Comparison of ENCODE assay signal across 7 cellular contexts in the genomic region with DNA sequence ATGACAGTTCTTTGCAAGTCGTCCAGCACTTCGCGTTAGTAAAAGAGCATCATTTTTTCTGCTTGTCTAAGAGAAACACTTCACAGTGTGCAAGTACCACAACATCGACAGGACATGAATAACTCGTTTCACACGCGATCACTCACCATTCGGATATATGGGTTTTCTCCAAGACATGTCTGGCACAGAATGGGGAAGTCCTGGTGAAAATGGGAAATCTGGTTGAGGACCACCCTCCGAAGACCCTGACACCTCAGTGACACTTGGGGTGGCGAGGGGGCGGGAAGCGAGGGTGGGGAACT. TPM values are rescaled to one million over a fixed set of nuclear protein-coding genes. Genes with fewer than 3 reads are reported as not detected.
DNase-seq lines count a peak whose midpoint lies in the region; ATAC-seq and TF ChIP-seq lines count a peak whose summit lies in the region.

No MANE protein-coding gene starts in this region.

- H3K27ac ChIP-seq in MM.1S (ENCODE audit: low read length), result peak overlapping the region; percentile 76; the same call in 1 of the 2 replicates
- peak overlapping the region; percentile 75 for H3K27ac ChIP-seq in smooth muscle cell (ENCODE audit: low read depth)

- H3K79me2 ChIP-seq in MM.1S (ENCODE audit: low read length) (peaks cover 32% of the 10 kb centered on the region), smooth muscle cell (ENCODE audit: low read depth) (peaks cover 30% of the 10 kb centered on the region)

- no peaks in the 10 kb centered on the region for H3K9me2 ChIP-seq in MM.1S (replicated peaks; ENCODE audit: insufficient read depth, low read length)

- WGBS in smooth muscle cell (ENCODE audit: low lambda C conversion rate), result 3% methylated on average over 12 of the region's 12 CpGs

- H3K4me2 ChIP-seq in MM.1S (ENCODE audit: low read depth, low read length) (peak overlapping the region; percentile 80), smooth muscle cell (peak overlapping the region; percentile 91)

- H3K4me1 ChIP-seq in MM.1S (ENCODE audit: low read length), result peaks cover 17% of the 10 kb centered on the region
- H3K4me1 ChIP-seq in smooth muscle cell (ENCODE audit: low read depth), result peaks cover 12% of the 10 kb centered on the region

- no peaks in the 10 kb centered on the region for H3K27me3 ChIP-seq in MM.1S (replicated peaks; ENCODE audit: insufficient read depth, low read length)
- H3K27me3 ChIP-seq in smooth muscle cell (ENCODE audit: low read depth), result no peaks in the 10 kb centered on the region

- H3K4me3 ChIP-seq in MM.1S (ENCODE audit: low read length), result peak overlapping the region; percentile 99
- peak overlapping the region; percentile 85 for H3K4me3 ChIP-seq in smooth muscle cell

- 0 out of 2 replicates have a peak, but pooled peaks cover 3% of the 10 kb centered on the region for H4K20me1 ChIP-seq in MM.1S (ENCODE audit: insufficient read depth, low read length)
- peaks cover 14% of the 10 kb centered on the region for H4K20me1 ChIP-seq in smooth muscle cell (ENCODE audit: low read depth)

- H2AFZ ChIP-seq in MM.1S (ENCODE audit: low read length) (peak overlapping the region; percentile 98), smooth muscle cell (ENCODE audit: low read depth) (peak overlapping the region; percentile 71)

- no peaks in the 10 kb centered on the region for H3K9me3 ChIP-seq in MM.1S (replicated peaks; ENCODE audit: insufficient read depth, low read length)
- H3K9me3 ChIP-seq in smooth muscle cell (replicated peaks; ENCODE audit: low read depth), result no peaks in the 10 kb centered on the region

- peak overlapping the region; percentile 98 for H3K9ac ChIP-seq in MM.1S (ENCODE audit: low read length)
- peak overlapping the region; percentile 85 for H3K9ac ChIP-seq in smooth muscle cell (ENCODE audit: low read depth)

- no peak for TF ChIP-seq CTCF in MM.1S (IDR thresholded peaks at IDR 0.05; ENCODE audit: low read length)
- TF ChIP-seq CTCF in smooth muscle cell (IDR thresholded peaks at IDR 0.05; ENCODE audit: borderline replicate concordance, insufficient read depth, poor library complexity, severe bottlenecking), result no peak
- no peak for TF ChIP-seq CTCF in omental fat pad (IDR thresholded peaks at IDR 0.05)

- H3F3A ChIP-seq in MM.1S (ENCODE audit: insufficient read depth, low read length), result peaks cover 11% of the 10 kb centered on the region
- no peaks in the 10 kb centered on the region for H3F3A ChIP-seq in smooth muscle cell (ENCODE audit: low read depth)

- H3K36me3 ChIP-seq in MM.1S (replicated peaks; ENCODE audit: insufficient read depth, low read length) (peaks cover 9% of the 10 kb centered on the region; the same call in 1 of the 2 replicates), smooth muscle cell (ENCODE audit: low read depth) (peaks cover 30% of the 10 kb centered on the region)

- ATAC-seq in GM19395 (IDR thresholded peaks at IDR 0.05; ENCODE audit: unreplicated experiment) (peak; percentile 8), omental fat pad (ENCODE audit: low FRiP score) (no peak)

- peak; percentile 11 for DNase-seq in MM.1S
- peak; percentile 1 for DNase-seq in fibroblast of gingiva (ENCODE audit: low read depth)
- DNase-seq in smooth muscle cell (lab: John Stamatoyannopoulos, UW; ENCODE audit: unreplicated experiment), result no peak
- no peak for DNase-seq in omental fat pad (ENCODE audit: low spot score)
- DNase-seq in NCI-H1436 treated with DMSO at 0.1 percent for 48 hours (lab: John Stamatoyannopoulos, UW), result no peak
- DNase-seq in activated CD4-positive, alpha-beta T cell treated with anti-CD3 and anti-CD28 coated beads for 1 hour, result no peak

RNA-seq across cellular contexts. Expression of a gene that starts 0.6 kb away (rescaled TPM):
- total RNA-seq in smooth muscle cell, result 64.0 and 66.6 TPM in 2 replicates
- polyA plus RNA-seq in smooth muscle cell, result 48.6 and 62.9 TPM in 2 replicates
- 10 to 100 TPM; 38.3 to 42.0 (median 40.5) TPM for total RNA-seq in omental fat pad

RNA-seq across cellular contexts. Expression of a gene that starts 39.2 kb away (rescaled TPM):
- total RNA-seq in smooth muscle cell, result 6.4 and 8.2 TPM in 2 replicates
- 7.9 and 12.2 TPM in 2 replicates for polyA plus RNA-seq in smooth muscle cell
- 1 to 10 TPM in 1 of 4 donors, under 1 TPM in 2, not detected in 1; 0.28 to 1.7 (median 0.56) TPM for total RNA-seq in omental fat pad

RNA-seq across cellular contexts. Expression of a gene that starts 58.6 kb away (rescaled TPM):
- total RNA-seq in smooth muscle cell, result 77.7 and 87.6 TPM in 2 replicates
- 35.2 and 38.7 TPM in 2 replicates for polyA plus RNA-seq in smooth muscle cell
- total RNA-seq in omental fat pad, result 10 to 100 TPM; 52.2 to 84.9 (median 67.0) TPM

RNA-seq across cellular contexts. Expression of a gene that starts 59.8 kb away (rescaled TPM):
- 30.5 and 46.4 TPM in 2 replicates for total RNA-seq in smooth muscle cell
- polyA plus RNA-seq in smooth muscle cell, result 34.2 and 36.9 TPM in 2 replicates
- 10 to 100 TPM; 12.2 to 43.6 (median 26.1) TPM for total RNA-seq in omental fat pad

Comparison
In these comparisons a context has a peak if more than half of its experiments do, and no peak if none do; other contexts are left out.
1. DNase-seq: peak in MM.1S (single experiment) and fibroblast of gingiva (single experiment); none in smooth muscle cell (single experiment), omental fat pad (single experiment), NCI-H1436 treated with DMSO at 0.1 percent for 48 hours (single experiment) and activated CD4-positive, alpha-beta T cell treated with anti-CD3 and anti-CD28 coated beads for 1 hour (single experiment).